In genomic region chr1:86841120-86841519, GRCh38 we compare ENCODE assay signal across 22 cellular contexts.
A peak's percentile ranks its signal among the peaks of the same experiment; 100 is the strongest.
DNase-seq lines count a peak whose midpoint lies in the region; ATAC-seq and TF ChIP-seq lines count a peak whose summit lies in the region.
"Had no signal": no experiment of that assay in that cellular context is flagged by ENCODE, and none has a peak within 500 bp of the region (broad histone marks: within the 10 kb centered on the region; RNA-seq: fewer than 3 reads in every experiment).

No MANE protein-coding gene starts in this region.

- H3K36me3 ChIP-seq in OCI-LY3 (replicated peaks; ENCODE audit: low read depth, low read length), result no peaks in the 10 kb centered on the region
- H3K36me3 ChIP-seq in mesenchymal stem cell (ENCODE audit: control insufficient read depth in 1 of 2, insufficient read depth in 2 of 2, low read depth in 1 of 2, low read length in 2 of 2), result no peaks in the 10 kb centered on the region
- no peaks in the 10 kb centered on the region for H3K36me3 ChIP-seq in smooth muscle cell (ENCODE audit: low read depth)
- H3K36me3 ChIP-seq in trophoblast cell (ENCODE audit: control insufficient read depth in 1 of 2, insufficient read depth in 2 of 2, low read length in 2 of 2), result no peaks in the 10 kb centered on the region

- H3K23ac ChIP-seq in mesenchymal stem cell (ENCODE audit: low read length in 2 of 2) (no peak overlapping the region), trophoblast cell (ENCODE audit: low read length) (no peak overlapping the region), H9 (ENCODE audit: insufficient read length, low read depth, low read length) (no peak overlapping the region)

- no peak overlapping the region for H2AK5ac ChIP-seq in mesenchymal stem cell (ENCODE audit: low read length, severe bottlenecking)
- no peak overlapping the region for H2AK5ac ChIP-seq in trophoblast cell (ENCODE audit: low read length)
- H2AK5ac ChIP-seq in H9 (ENCODE audit: insufficient read length, low read length), result no peak overlapping the region

- ATAC-seq in activated naive CD4-positive, alpha-beta T cell treated with anti-CD3 and anti-CD28 coated beads, Interleukin-2, amount 50 U/mL, for 72 hours, result no peak
- no peak for ATAC-seq in HG03460 (IDR thresholded peaks at IDR 0.05; ENCODE audit: unreplicated experiment)
- ATAC-seq: HepG2, K562, Right ventricle myocardium inferior had no signal

- H3K4me2 ChIP-seq in OCI-LY3 (ENCODE audit: low read length) (peak overlapping the region; percentile 56), mesenchymal stem cell (ENCODE audit: low read length, poor library complexity, severe bottlenecking) (no peak overlapping the region), smooth muscle cell (no peak overlapping the region), trophoblast cell (ENCODE audit: low read length) (no peak overlapping the region), H9 (ENCODE audit: insufficient read depth, insufficient read length, low read length) (no peak overlapping the region)

- no peak overlapping the region for H3K4me3 Mint-ChIP-seq in H9
- H3K4me3 Mint-ChIP-seq: CD4-positive, CD25-positive, alpha-beta regulatory T cell had no signal

- H3K9ac ChIP-seq in OCI-LY3 (ENCODE audit: low read length), result peak overlapping the region; percentile 30; the same call in 1 of the 2 replicates
- H3K9ac ChIP-seq in mesenchymal stem cell (ENCODE audit: low read length), result peak overlapping the region; percentile 73
- H3K9ac ChIP-seq in smooth muscle cell (ENCODE audit: low read depth), result no peak overlapping the region
- H3K9ac ChIP-seq in trophoblast cell (ENCODE audit: low read length), result no peak overlapping the region
- H3K9ac ChIP-seq in H9 (ENCODE audit: extremely low read depth, insufficient read length, low read length), result no peak overlapping the region

- H3K4ac ChIP-seq in mesenchymal stem cell (ENCODE audit: low read depth in 1 of 2, low read length in 2 of 2), result no peak overlapping the region
- H3K4ac ChIP-seq in trophoblast cell (ENCODE audit: low read depth, low read length), result no peak overlapping the region
- H3K4ac ChIP-seq in H9 (ENCODE audit: low read depth, low read length), result no peak overlapping the region

- DNase-seq in fibroblast of gingiva (ENCODE audit: low read depth) (peak; percentile 72), mesenchymal stem cell (no peak), smooth muscle cell (lab: John Stamatoyannopoulos, UW; ENCODE audit: unreplicated experiment) (no peak), trophoblast cell (no peak), H9 (no peak)
- no peak for DNase-seq in activated naive CD4-positive, alpha-beta T cell treated with anti-CD3 and anti-CD28 coated beads, Interleukin-2, amount 50 U/mL, for 72 hours (ENCODE audit: low spot score in 2 of 2)
- DNase-seq: CD4-positive, CD25-positive, alpha-beta regulatory T cell; EL; GF-D8; H7; NCI-H1092 treated with DMSO at 0.1 percent for 48 hours; NCI-H1436 treated with DMSO at 0.1 percent for 48 hours; NCI-H1930; NCI-H345; NCI-H524 treated with DMSO at 0.1 percent for 48 hours; OCI-M1 had no signal

- no peaks in the 10 kb centered on the region for H3K36me3 Mint-ChIP-seq in activated naive CD4-positive, alpha-beta T cell treated with anti-CD3 and anti-CD28 coated beads, Interleukin-2, amount 50 U/mL, for 72 hours
- no peaks in the 10 kb centered on the region for H3K36me3 Mint-ChIP-seq in H9 (ENCODE audit: insufficient read depth in 1 of 3, low read depth in 3 of 3)
- H3K36me3 Mint-ChIP-seq: CD4-positive, CD25-positive, alpha-beta regulatory T cell had no signal

- peak overlapping the region; percentile 1 for H3K4me3 ChIP-seq in OCI-LY3 (ENCODE audit: low read length)
- H3K4me3 ChIP-seq in mesenchymal stem cell (ENCODE audit: insufficient read depth in 1 of 2, low read depth in 1 of 2, low read length in 2 of 2), result no peak overlapping the region
- H3K4me3 ChIP-seq in smooth muscle cell, result no peak overlapping the region
- no peak overlapping the region for H3K4me3 ChIP-seq in trophoblast cell (ENCODE audit: low read depth, low read length)
- H3K4me3 ChIP-seq: K562 had no signal

- H4K5ac ChIP-seq in H9 (ENCODE audit: insufficient read length, low read depth, low read length), result no peak overlapping the region

- no peaks in the 10 kb centered on the region for H3K9me3 Mint-ChIP-seq in activated naive CD4-positive, alpha-beta T cell treated with anti-CD3 and anti-CD28 coated beads, Interleukin-2, amount 50 U/mL, for 72 hours
- 0 out of 5 replicates have a peak, but pooled peaks cover 0 to 2% of the 10 kb centered on the region in 2 experiments for H3K9me3 Mint-ChIP-seq in H9
- H3K9me3 Mint-ChIP-seq: CD4-positive, CD25-positive, alpha-beta regulatory T cell had no signal

- H4K8ac ChIP-seq in mesenchymal stem cell (ENCODE audit: low read length) (no peak overlapping the region), trophoblast cell (ENCODE audit: low read depth, low read length) (no peak overlapping the region), H9 (replicated peaks; ENCODE audit: insufficient read length, low read depth, low read length) (no peak overlapping the region)

- no peak overlapping the region for H3K14ac ChIP-seq in mesenchymal stem cell (ENCODE audit: low read length in 2 of 2)
- H3K14ac ChIP-seq in trophoblast cell (ENCODE audit: low read length), result no peak overlapping the region
- no peak overlapping the region for H3K14ac ChIP-seq in H9 (ENCODE audit: insufficient read depth, low read length)

- H2BK12ac ChIP-seq in mesenchymal stem cell (ENCODE audit: low read length in 2 of 2) (no peak overlapping the region), trophoblast cell (ENCODE audit: low read length) (no peak overlapping the region), H9 (ENCODE audit: insufficient read length, low read depth, low read length) (no peak overlapping the region)

- no peak overlapping the region for H2BK5ac ChIP-seq in mesenchymal stem cell (ENCODE audit: low read depth, low read length, poor library complexity, severe bottlenecking)
- no peak overlapping the region for H2BK5ac ChIP-seq in trophoblast cell (ENCODE audit: low read depth, low read length, poor library complexity)
- no peak overlapping the region for H2BK5ac ChIP-seq in H9 (ENCODE audit: insufficient read length, low read length)

- H2BK15ac ChIP-seq in mesenchymal stem cell (ENCODE audit: low read depth, poor library complexity, severe bottlenecking) (no peak overlapping the region), H9 (ENCODE audit: low read depth, low read length) (no peak overlapping the region)

- H3K79me1 ChIP-seq in mesenchymal stem cell (replicated peaks; ENCODE audit: low read length, poor library complexity, severe bottlenecking) (no peaks in the 10 kb centered on the region), trophoblast cell (ENCODE audit: low read length) (no peaks in the 10 kb centered on the region), H9 (ENCODE audit: insufficient read depth, low read depth, low read length, poor library complexity, severe bottlenecking) (no peaks in the 10 kb centered on the region)

- H3K27me3 ChIP-seq in OCI-LY3 (ENCODE audit: low read depth, low read length), result no peaks in the 10 kb centered on the region
- no peaks in the 10 kb centered on the region for H3K27me3 ChIP-seq in mesenchymal stem cell (ENCODE audit: control insufficient read depth in 1 of 2, insufficient read depth in 1 of 2, low read length in 2 of 2)
- no peaks in the 10 kb centered on the region for H3K27me3 ChIP-seq in smooth muscle cell (ENCODE audit: low read depth)
- no peaks in the 10 kb centered on the region for H3K27me3 ChIP-seq in trophoblast cell (ENCODE audit: insufficient read depth, low read length)
- H3K27me3 ChIP-seq in H9 (ENCODE audit: insufficient read depth, low read length), result no peaks in the 10 kb centered on the region

- H3K23me2 ChIP-seq in H9 (ENCODE audit: insufficient read length, low read depth, low read length, poor library complexity, severe bottlenecking), result no peaks in the 10 kb centered on the region

- H3K79me2 ChIP-seq in OCI-LY3 (ENCODE audit: low read length), result no peaks in the 10 kb centered on the region
- H3K79me2 ChIP-seq in smooth muscle cell (ENCODE audit: low read depth), result no peaks in the 10 kb centered on the region
- H3K79me2 ChIP-seq in trophoblast cell (ENCODE audit: control insufficient read depth, insufficient read depth, low read length, poor library complexity), result no peaks in the 10 kb centered on the region
- H3K79me2 ChIP-seq in H9 (ENCODE audit: insufficient read depth, low read length), result no peaks in the 10 kb centered on the region

- H3K18ac ChIP-seq in mesenchymal stem cell (ENCODE audit: low read depth in 1 of 2, low read length in 2 of 2), result no peak overlapping the region
- H3K18ac ChIP-seq in trophoblast cell (ENCODE audit: low read length), result no peak overlapping the region
- no peak overlapping the region for H3K18ac ChIP-seq in H9 (ENCODE audit: insufficient read length, low read depth, low read length)

- WGBS in mesenchymal stem cell, result 100% methylated on average over 2 of the region's 2 CpGs
- WGBS in smooth muscle cell (ENCODE audit: low lambda C conversion rate), result 93% methylated on average over 2 of the region's 2 CpGs
- WGBS in trophoblast cell (ENCODE audit: extremely low coverage, insufficient coverage, insufficient read length), result no CpG with 5 or more reads among the region's 2 CpGs
- no CpG with 5 or more reads among the region's 2 CpGs for WGBS in H9 (ENCODE audit: extremely low coverage, insufficient read length, low lambda C conversion rate)

- no peak overlapping the region for H2BK120ac ChIP-seq in mesenchymal stem cell (ENCODE audit: low read depth, low read length)
- no peak overlapping the region for H2BK120ac ChIP-seq in trophoblast cell (ENCODE audit: insufficient read depth, low read length, poor library complexity)
- H2BK120ac ChIP-seq in H9 (ENCODE audit: low read depth, low read length, poor library complexity, severe bottlenecking), result no peak overlapping the region

- no peak overlapping the region for H3K27ac Mint-ChIP-seq in activated naive CD4-positive, alpha-beta T cell treated with anti-CD3 and anti-CD28 coated beads, Interleukin-2, amount 50 U/mL, for 72 hours
- no peak overlapping the region for H3K27ac Mint-ChIP-seq in H9
- H3K27ac Mint-ChIP-seq: CD4-positive, CD25-positive, alpha-beta regulatory T cell had no signal

- H3K4me1 ChIP-seq in OCI-LY3 (ENCODE audit: low read length) (peaks cover 26% of the 10 kb centered on the region), mesenchymal stem cell (ENCODE audit: control insufficient read depth, insufficient read depth, low read depth, low read length) (no peaks in the 10 kb centered on the region), smooth muscle cell (ENCODE audit: low read depth) (no peaks in the 10 kb centered on the region), trophoblast cell (ENCODE audit: control insufficient read depth in 1 of 2, insufficient read depth in 2 of 2, low read length in 2 of 2) (no peaks in the 10 kb centered on the region), H9 (ENCODE audit: insufficient read depth, low read length) (no peaks in the 10 kb centered on the region)

- peaks cover 7 to 10% of the 10 kb centered on the region in 2 experiments for H3K4me1 Mint-ChIP-seq in H9

- H3T11ph ChIP-seq in H9 (ENCODE audit: low read length), result no peak overlapping the region

- no peaks in the 10 kb centered on the region for H3F3A ChIP-seq in smooth muscle cell (ENCODE audit: low read depth)

- no peak overlapping the region for H4K12ac ChIP-seq in trophoblast cell (ENCODE audit: low read depth, low read length)

- H3K27me3 Mint-ChIP-seq in H9 (ENCODE audit: low read depth), result no peaks in the 10 kb centered on the region

- H2AFZ ChIP-seq in OCI-LY3 (ENCODE audit: low read depth, low read length) (peak overlapping the region; percentile 24; the same call in 1 of the 2 replicates), mesenchymal stem cell (ENCODE audit: low read depth, low read length) (no peak overlapping the region), smooth muscle cell (ENCODE audit: low read depth) (peak overlapping the region; percentile 45), trophoblast cell (ENCODE audit: insufficient read depth, low read length, poor library complexity) (no peak overlapping the region), H9 (ENCODE audit: low read length) (no peak overlapping the region)

- H4K20me1 ChIP-seq in OCI-LY3 (ENCODE audit: insufficient read depth, low read length) (no peaks in the 10 kb centered on the region), smooth muscle cell (ENCODE audit: low read depth) (no peaks in the 10 kb centered on the region), H9 (ENCODE audit: control insufficient read depth, insufficient read depth, insufficient read length) (no peaks in the 10 kb centered on the region)

- no peak overlapping the region for H2BK20ac ChIP-seq in H9 (ENCODE audit: low read depth, low read length, poor library complexity, severe bottlenecking)

- peak overlapping the region; percentile 5; the same call in 1 of the 2 replicates for H3K27ac ChIP-seq in OCI-LY3 (ENCODE audit: low read length)
- H3K27ac ChIP-seq in mesenchymal stem cell (ENCODE audit: low read length, poor library complexity, severe bottlenecking), result no peak overlapping the region
- no peak overlapping the region for H3K27ac ChIP-seq in smooth muscle cell (ENCODE audit: low read depth)
- H3K27ac ChIP-seq in trophoblast cell (ENCODE audit: low read depth, low read length), result no peak overlapping the region
- H3K27ac ChIP-seq in H9 (ENCODE audit: insufficient read length, low read depth, low read length), result no peak overlapping the region
- H3K27ac ChIP-seq: HL-60 had no signal

- no peak overlapping the region for H4K91ac ChIP-seq in mesenchymal stem cell (ENCODE audit: low read length)
- H4K91ac ChIP-seq in trophoblast cell (ENCODE audit: low read depth, low read length), result no peak overlapping the region
- H4K91ac ChIP-seq in H9 (ENCODE audit: insufficient read length, low read depth, low read length), result no peak overlapping the region

- H3K9me3 ChIP-seq in OCI-LY3 (ENCODE audit: insufficient read depth, low read length) (no peaks in the 10 kb centered on the region), mesenchymal stem cell (ENCODE audit: control insufficient read depth, low read length) (no peaks in the 10 kb centered on the region), smooth muscle cell (replicated peaks; ENCODE audit: low read depth) (no peaks in the 10 kb centered on the region), trophoblast cell (ENCODE audit: insufficient read depth, low read depth, low read length) (no peaks in the 10 kb centered on the region), H9 (ENCODE audit: control insufficient read depth, low read depth, low read length) (no peaks in the 10 kb centered on the region)

- no peak overlapping the region for H3K56ac ChIP-seq in H9 (ENCODE audit: insufficient read length, low read depth, low read length)

- TF ChIP-seq CTCF in OCI-LY3 (IDR thresholded peaks at IDR 0.05; ENCODE audit: low read depth, low read length) (no peak), smooth muscle cell (IDR thresholded peaks at IDR 0.05; ENCODE audit: borderline replicate concordance, insufficient read depth, poor library complexity, severe bottlenecking) (no peak), H9 (conservative IDR thresholded peaks at IDR 0.05) (no peak)

Comparison
In these comparisons a context has a peak if more than half of its experiments do, and no peak if none do; other contexts are left out.
1. H2AFZ ChIP-seq: peak in OCI-LY3 (single experiment) and smooth muscle cell (single experiment); none in mesenchymal stem cell (single experiment), trophoblast cell (single experiment) and H9 (single experiment).
2. H3K9ac ChIP-seq: peak in OCI-LY3 (single experiment) and mesenchymal stem cell (single experiment); none in smooth muscle cell (single experiment), trophoblast cell (single experiment) and H9 (single experiment).